11 cellular contexts compared by ENCODE assay signal in genomic region chr5:96440185-96440538, GRCh38. TPM values are rescaled to one million over a fixed set of nuclear protein-coding genes. Genes with fewer than 3 reads are reported as not detected.
A peak's percentile ranks its signal among the peaks of the same experiment; 100 is the strongest.
DNase-seq lines count a peak whose midpoint lies in the region; ATAC-seq lines count a peak whose summit lies in the region.
"Had no signal": no experiment of that assay in that cellular context is flagged by ENCODE, and none has a peak within 500 bp of the region (broad histone marks: within the 10 kb centered on the region; RNA-seq: fewer than 3 reads in every experiment).

No MANE protein-coding gene starts in this region.

- peaks cover 20 to 29% (median 21%) of the 10 kb centered on the region in 3 donors for H3K27me3 Mint-ChIP-seq in naive B cell
- peaks cover 25 to 68% of the 10 kb centered on the region in 2 donors for H3K27me3 Mint-ChIP-seq in natural killer cell treated with Interleukin-12 subunit alpha and Interleukin-12 subunit beta and Interleukin-15 and Interleukin-18, amount 100 ng/mL, for 72 hours
- H3K27me3 Mint-ChIP-seq in activated naive CD4-positive, alpha-beta T cell treated with anti-CD3 and anti-CD28 coated beads, Interleukin-2, amount 10 ng/mL, durations not matched to agents 7 days and 5 days, result peaks cover 18% of the 10 kb centered on the region

- no peaks in the 10 kb centered on the region for H3K4me1 ChIP-seq in HAP-1
- H3K4me1 ChIP-seq: vagina had no signal

- peaks cover 11 to 15% (median 11%) of the 10 kb centered on the region in 3 donors for H3K4me1 Mint-ChIP-seq in naive B cell
- H3K4me1 Mint-ChIP-seq in natural killer cell treated with Interleukin-12 subunit alpha and Interleukin-12 subunit beta and Interleukin-15 and Interleukin-18, amount 100 ng/mL, for 72 hours (ENCODE audit: low read depth in 2 of 2), result peaks cover 0 to 4% of the 10 kb centered on the region in 2 donors
- peaks cover 9% of the 10 kb centered on the region for H3K4me1 Mint-ChIP-seq in activated naive CD4-positive, alpha-beta T cell treated with anti-CD3 and anti-CD28 coated beads, Interleukin-2, amount 10 ng/mL, durations not matched to agents 7 days and 5 days

- H3K4me3 Mint-ChIP-seq in naive B cell, result peak overlapping the region in 7 of 8 donors; percentile 37 to 82 (median 72)
- H3K4me3 Mint-ChIP-seq in natural killer cell treated with Interleukin-12 subunit alpha and Interleukin-12 subunit beta and Interleukin-15 and Interleukin-18, amount 100 ng/mL, for 72 hours, result no peak overlapping the region
- H3K4me3 Mint-ChIP-seq in activated naive CD4-positive, alpha-beta T cell treated with anti-CD3 and anti-CD28 coated beads, Interleukin-2, amount 10 ng/mL, durations not matched to agents 7 days and 5 days, result no peak overlapping the region
- H3K4me3 Mint-ChIP-seq: T-helper 17 cell had no signal

- H3K27ac Mint-ChIP-seq in naive B cell, result peak overlapping the region in 3 of 6 donors; percentile 41 to 73 (median 59)
- no peak overlapping the region for H3K27ac Mint-ChIP-seq in natural killer cell treated with Interleukin-12 subunit alpha and Interleukin-12 subunit beta and Interleukin-15 and Interleukin-18, amount 100 ng/mL, for 72 hours
- H3K27ac Mint-ChIP-seq in activated naive CD4-positive, alpha-beta T cell treated with anti-CD3 and anti-CD28 coated beads, Interleukin-2, amount 10 ng/mL, durations not matched to agents 7 days and 5 days, result no peak overlapping the region
- H3K27ac Mint-ChIP-seq: T-helper 17 cell had no signal

- ATAC-seq in GM19023 (IDR thresholded peaks at IDR 0.05; ENCODE audit: unreplicated experiment), result peak; percentile 23
- peak; percentile 14 for ATAC-seq in GM21737 (IDR thresholded peaks at IDR 0.05; ENCODE audit: unreplicated experiment)
- ATAC-seq in HG03159 (IDR thresholded peaks at IDR 0.05; ENCODE audit: unreplicated experiment), result peak; percentile 36
- ATAC-seq in naive B cell (ENCODE audit: low read depth in 2 of 2), result no peak
- no peak for ATAC-seq in natural killer cell treated with Interleukin-12 subunit alpha and Interleukin-12 subunit beta and Interleukin-15 and Interleukin-18, amount 100 ng/mL, for 72 hours
- ATAC-seq: left colon, T-helper 17 cell had no signal

- in situ Hi-C loops in HAP-1 (cut with MboI; ENCODE audit: low sequenced_read_pairs), result no loop called here

- no peak overlapping the region for H3K4me3 ChIP-seq in HAP-1
- H3K4me3 ChIP-seq: vagina had no signal

- no peaks in the 10 kb centered on the region for H3K9me3 Mint-ChIP-seq in naive B cell
- H3K9me3 Mint-ChIP-seq in natural killer cell treated with Interleukin-12 subunit alpha and Interleukin-12 subunit beta and Interleukin-15 and Interleukin-18, amount 100 ng/mL, for 72 hours, result no peaks in the 10 kb centered on the region
- no peaks in the 10 kb centered on the region for H3K9me3 Mint-ChIP-seq in activated naive CD4-positive, alpha-beta T cell treated with anti-CD3 and anti-CD28 coated beads, Interleukin-2, amount 10 ng/mL, durations not matched to agents 7 days and 5 days

- H3K9me3 ChIP-seq in HAP-1, result no peaks in the 10 kb centered on the region
- H3K9me3 ChIP-seq: vagina had no signal

- CTCF ChIA-PET in activated naive CD4-positive, alpha-beta T cell treated with anti-CD3 and anti-CD28 coated beads, Interleukin-2, amount 10 ng/mL, durations not matched to agents 7 days and 5 days (lab: Charles Lee), result interaction anchor here (0.6 to 1.8 kb wide), 8 partner anchors 10 to 785 kb away, joined by 3 to 8 read pairs (median 4); no protein-coding TSS in a partner anchor

- H3K27me3 ChIP-seq in HAP-1 (ENCODE audit: low read depth), result 0 out of 2 replicates have a peak, but pooled peaks cover 2% of the 10 kb centered on the region
- H3K27me3 ChIP-seq: vagina had no signal

- no peaks in the 10 kb centered on the region for H3K36me3 ChIP-seq in HAP-1 (replicated peaks)
- H3K36me3 ChIP-seq: vagina had no signal

- H3K36me3 Mint-ChIP-seq in naive B cell, result no peaks in the 10 kb centered on the region
- H3K36me3 Mint-ChIP-seq in natural killer cell treated with Interleukin-12 subunit alpha and Interleukin-12 subunit beta and Interleukin-15 and Interleukin-18, amount 100 ng/mL, for 72 hours, result no peaks in the 10 kb centered on the region
- no peaks in the 10 kb centered on the region for H3K36me3 Mint-ChIP-seq in activated naive CD4-positive, alpha-beta T cell treated with anti-CD3 and anti-CD28 coated beads, Interleukin-2, amount 10 ng/mL, durations not matched to agents 7 days and 5 days

- DNase-seq in naive B cell (no peak), HAP-1 (ENCODE audit: low spot score in 2 of 2) (no peak)
- DNase-seq in natural killer cell treated with Interleukin-12 subunit alpha and Interleukin-12 subunit beta and Interleukin-15 and Interleukin-18, amount 100 ng/mL, for 72 hours (ENCODE audit: low spot score), result no peak
- no peak for DNase-seq in activated naive CD4-positive, alpha-beta T cell treated with anti-CD3 and anti-CD28 coated beads, Interleukin-2, amount 10 ng/mL, durations not matched to agents 7 days and 5 days
- DNase-seq: left colon, NCI-H1694, T-helper 17 cell had no signal

RNA-seq across cellular contexts. Expression of gene PCSK1, which starts 7.1 kb away (rescaled TPM):
- not detected for polyA plus RNA-seq in naive B cell (ENCODE audit: low read depth in 6 of 6)
- total RNA-seq in natural killer cell treated with Interleukin-12 subunit alpha and Interleukin-12 subunit beta and Interleukin-15 and Interleukin-18, amount 100 ng/mL, for 72 hours, result not detected
- total RNA-seq: T-helper 17 cell had no signal

Comparison
In these comparisons a context has a peak if more than half of its experiments do, and no peak if none do; other contexts are left out.
1. ATAC-seq: peak in GM19023 (single experiment), GM21737 (single experiment) and HG03159 (single experiment); none in naive B cell (0 of 2) and natural killer cell treated with Interleukin-12 subunit alpha and Interleukin-12 subunit beta and Interleukin-15 and Interleukin-18, amount 100 ng/mL, for 72 hours (0 of 2).
2. H3K4me3 Mint-ChIP-seq: peak in naive B cell (7 of 8); none in natural killer cell treated with Interleukin-12 subunit alpha and Interleukin-12 subunit beta and Interleukin-15 and Interleukin-18, amount 100 ng/mL, for 72 hours (single experiment) and activated naive CD4-positive, alpha-beta T cell treated with anti-CD3 and anti-CD28 coated beads, Interleukin-2, amount 10 ng/mL, durations not matched to agents 7 days and 5 days (single experiment).